ENCODE assay signal across 9 cellular contexts in the genomic region with DNA sequence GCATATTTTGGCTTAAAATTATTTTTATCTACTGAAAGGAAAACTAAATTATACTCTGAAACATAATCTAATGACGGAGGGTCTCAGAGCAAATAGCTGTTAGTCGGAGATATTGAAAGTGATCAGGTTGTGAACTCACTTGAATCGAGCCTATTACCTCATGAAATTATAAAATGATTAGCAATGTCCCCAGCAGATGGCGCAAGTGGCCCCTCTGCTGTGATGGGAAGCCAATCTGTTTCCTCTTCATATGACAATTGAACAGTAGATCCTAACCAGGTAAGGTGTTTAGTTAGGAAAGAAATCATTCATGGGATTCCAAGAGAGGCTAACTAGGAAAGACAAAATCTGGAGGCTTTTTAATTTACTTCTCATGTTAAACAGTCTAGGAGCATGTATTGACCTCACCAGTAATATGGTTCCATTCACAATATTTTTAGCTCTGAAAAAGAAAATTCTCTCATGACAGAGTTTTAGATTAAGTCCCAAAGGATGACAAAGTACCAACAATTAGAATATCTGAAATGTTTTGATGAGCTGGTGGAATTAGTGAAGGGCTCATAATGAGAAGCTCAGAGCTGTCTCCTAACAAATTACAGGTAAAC. TPM values are rescaled to one million over a fixed set of nuclear protein-coding genes. Genes with fewer than 3 reads are reported as not detected.
DNase-seq lines count a peak whose midpoint lies in the region; ATAC-seq and TF ChIP-seq lines count a peak whose summit lies in the region.
"Had no signal": no experiment of that assay in that cellular context is flagged by ENCODE, and none has a peak within 500 bp of the region (broad histone marks: within the 10 kb centered on the region; RNA-seq: fewer than 3 reads in every experiment).

No MANE protein-coding gene starts in this region.

- peak; percentile 15 for DNase-seq in DMS79 (lab: John Stamatoyannopoulos, UW)
- DNase-seq in HL-60 (ENCODE audit: low read depth in 1 of 2, low spot score in 1 of 2), result peak; percentile 41 to 84
- DNase-seq in NOMO-1 (lab: John Stamatoyannopoulos, UW; ENCODE audit: unreplicated experiment in 2 of 2), result peak; percentile 20 to 65
- DNase-seq in activated CD8-positive, alpha-beta memory T cell treated with anti-CD3 and anti-CD28 coated beads for 1 hour (ENCODE audit: extremely low read depth in 1 of 2, low read depth in 1 of 2), result peak; percentile 41 to 65
- DNase-seq in effector memory CD8-positive, alpha-beta T cell, result peak; percentile 73 to 81 (median 76)
- DNase-seq in mesendoderm, result peak; percentile 64
- peak; percentile 57 for DNase-seq in stimulated activated CD8-positive, alpha-beta memory T cell treated with anti-CD3 and anti-CD28 coated beads, Interleukin-2, amount 100 ng/mL, for 1 hour (ENCODE audit: low read depth in 2 of 2)

- H3K4me2 ChIP-seq in mesendoderm (ENCODE audit: low read length), result no peak overlapping the region

- H3K79me1 ChIP-seq in mesendoderm (ENCODE audit: low read length), result no peaks in the 10 kb centered on the region

- H3K56ac ChIP-seq in mesendoderm (ENCODE audit: low read length), result no peak overlapping the region

- H3K79me2 ChIP-seq in mesendoderm (ENCODE audit: control insufficient read depth, insufficient read depth, low read length), result no peaks in the 10 kb centered on the region

- H3K18ac ChIP-seq in mesendoderm (ENCODE audit: low read length), result no peak overlapping the region

- H3K27ac ChIP-seq in HL-60 (replicated peaks) (no peak overlapping the region), mesendoderm (ENCODE audit: low read depth, low read length) (no peak overlapping the region)

- no peaks in the 10 kb centered on the region for H3K27me3 Mint-ChIP-seq in effector memory CD8-positive, alpha-beta T cell
- H3K27me3 Mint-ChIP-seq: activated naive CD4-positive, alpha-beta T cell treated with anti-CD3 and anti-CD28 coated beads, Interleukin-2, amount 50 U/mL, for 24 hours had no signal

- no peak overlapping the region for H2BK15ac ChIP-seq in mesendoderm (replicated peaks; ENCODE audit: low read depth)

- no peak overlapping the region for H3K4ac ChIP-seq in mesendoderm (ENCODE audit: low read depth, low read length)

- H2AK5ac ChIP-seq in mesendoderm (ENCODE audit: low read length), result no peak overlapping the region

- no peak overlapping the region for H4K8ac ChIP-seq in mesendoderm (ENCODE audit: low read depth, low read length)

- no peak overlapping the region for H3K4me3 ChIP-seq in HL-60 (replicated peaks; ENCODE audit: insufficient read depth, low read length)
- no peak overlapping the region for H3K4me3 ChIP-seq in mesendoderm (ENCODE audit: low read length)

- no peaks in the 10 kb centered on the region for H3K36me3 Mint-ChIP-seq in effector memory CD8-positive, alpha-beta T cell (ENCODE audit: insufficient read depth)
- H3K36me3 Mint-ChIP-seq: activated naive CD4-positive, alpha-beta T cell treated with anti-CD3 and anti-CD28 coated beads, Interleukin-2, amount 50 U/mL, for 24 hours had no signal

- no peaks in the 10 kb centered on the region for H3K4me1 ChIP-seq in mesendoderm (ENCODE audit: control insufficient read depth, low read depth, low read length)

- no peak overlapping the region for H3K23ac ChIP-seq in mesendoderm (ENCODE audit: low read length)

- no CpG with 5 or more reads among the region's 4 CpGs for WGBS in mesendoderm (ENCODE audit: extremely low coverage, insufficient coverage, low lambda C conversion rate)

- no peaks in the 10 kb centered on the region for H3K36me3 ChIP-seq in mesendoderm (ENCODE audit: control insufficient read depth, insufficient read depth, low read length)

- no peak overlapping the region for H4K5ac ChIP-seq in mesendoderm (ENCODE audit: low read length)

- peak; percentile 71 for ATAC-seq in effector memory CD8-positive, alpha-beta T cell (replicated peaks)
- no peak for ATAC-seq in HG03439 (IDR thresholded peaks at IDR 0.05; ENCODE audit: unreplicated experiment)

- H2BK120ac ChIP-seq in mesendoderm (ENCODE audit: low read depth, low read length), result no peak overlapping the region

- no peak overlapping the region for H2BK5ac ChIP-seq in mesendoderm (ENCODE audit: low read length)

- no peaks in the 10 kb centered on the region for H3K4me1 Mint-ChIP-seq in effector memory CD8-positive, alpha-beta T cell (ENCODE audit: low read depth in 2 of 2)
- H3K4me1 Mint-ChIP-seq: activated naive CD4-positive, alpha-beta T cell treated with anti-CD3 and anti-CD28 coated beads, Interleukin-2, amount 50 U/mL, for 24 hours had no signal

- H3K9me3 Mint-ChIP-seq in effector memory CD8-positive, alpha-beta T cell, result no peaks in the 10 kb centered on the region
- H3K9me3 Mint-ChIP-seq: activated naive CD4-positive, alpha-beta T cell treated with anti-CD3 and anti-CD28 coated beads, Interleukin-2, amount 50 U/mL, for 24 hours had no signal

- H3K9ac ChIP-seq in mesendoderm (ENCODE audit: low read length), result no peak overlapping the region

- TF ChIP-seq CTCF in HL-60 (IDR thresholded peaks at IDR 0.05; ENCODE audit: insufficient read depth, low read length), result peak; percentile 86

- H3K4me3 Mint-ChIP-seq in effector memory CD8-positive, alpha-beta T cell, result no peak overlapping the region
- H3K4me3 Mint-ChIP-seq: activated naive CD4-positive, alpha-beta T cell treated with anti-CD3 and anti-CD28 coated beads, Interleukin-2, amount 50 U/mL, for 24 hours had no signal

- no peak overlapping the region for H3K27ac Mint-ChIP-seq in effector memory CD8-positive, alpha-beta T cell
- H3K27ac Mint-ChIP-seq: activated naive CD4-positive, alpha-beta T cell treated with anti-CD3 and anti-CD28 coated beads, Interleukin-2, amount 50 U/mL, for 24 hours had no signal

- H3K27me3 ChIP-seq in HL-60 (ENCODE audit: insufficient read depth, poor library complexity, severe bottlenecking), result no peaks in the 10 kb centered on the region
- no peaks in the 10 kb centered on the region for H3K27me3 ChIP-seq in mesendoderm (ENCODE audit: insufficient read depth, low read length, poor library complexity)

RNA-seq across cellular contexts. Expression of gene MPPE1, which starts 29.9 kb away (rescaled TPM):
- 6.4 TPM for polyA plus RNA-seq in mesendoderm (2013, experiment 1 of 2)
- 5.0 TPM for polyA plus RNA-seq in mesendoderm (2013, experiment 2 of 2)

RNA-seq across cellular contexts. Expression of gene IMPA2, which starts 43.3 kb away (rescaled TPM):
- 69.8 TPM for polyA plus RNA-seq in mesendoderm (2013, experiment 1 of 2)
- 71.3 TPM for polyA plus RNA-seq in mesendoderm (2013, experiment 2 of 2)

Comparison
In these comparisons a context has a peak if more than half of its experiments do, and no peak if none do; other contexts are left out.
1. DNase-seq: peak in every context shown above with its lines; median percentile 76 in effector memory CD8-positive, alpha-beta T cell; 64 in mesendoderm; 62 in HL-60; 57 in stimulated activated CD8-positive, alpha-beta memory T cell treated with anti-CD3 and anti-CD28 coated beads, Interleukin-2, amount 100 ng/mL, for 1 hour; 53 in activated CD8-positive, alpha-beta memory T cell treated with anti-CD3 and anti-CD28 coated beads for 1 hour; 42 in NOMO-1; 15 in DMS79.